Comparison of ENCODE assay signal across 20 cellular contexts in the genomic region with DNA sequence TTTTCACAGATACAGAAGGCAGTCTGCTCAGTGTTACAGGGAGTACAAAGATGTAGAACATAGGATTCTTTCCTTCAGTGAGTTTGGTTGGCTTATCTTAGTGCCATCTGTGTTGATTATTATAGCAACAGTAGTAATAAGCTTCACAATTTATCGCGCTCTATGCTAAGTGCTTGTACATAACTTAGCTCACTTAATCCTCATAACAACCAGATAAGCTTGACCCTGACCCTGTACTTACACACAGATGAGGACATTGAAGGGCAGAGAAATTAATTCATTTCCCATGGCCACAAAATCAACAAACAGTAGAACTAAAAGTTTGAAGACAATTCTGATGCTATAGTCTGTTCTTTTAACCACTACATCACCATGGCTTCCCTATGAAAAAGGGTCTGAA.
"Had no signal": no experiment of that assay in that cellular context is flagged by ENCODE, and none has a peak within 500 bp of the region (broad histone marks: within the 10 kb centered on the region; RNA-seq: fewer than 3 reads in every experiment).

No MANE protein-coding gene starts in this region.

- ATAC-seq: activated CD4-positive, CD25-positive, alpha-beta regulatory T cell treated with anti-CD3 and anti-CD28 coated beads, Interleukin-2, amount 50 U/mL, for 24 hours; activated CD8-positive, alpha-beta T cell treated with anti-CD3 and anti-CD28 coated beads for 36 hours; activated T-cell treated with anti-CD3 and anti-CD28 coated beads, Interleukin-2, amount 50 U/mL, for 72 hours had no signal

- DNase-seq: activated CD4-positive, alpha-beta T cell treated with anti-CD3 and anti-CD28 coated beads for 4 hours; activated CD8-positive, alpha-beta memory T cell treated with anti-CD3 and anti-CD28 coated beads, Interleukin-2, amount 50 U/mL, for 4 hours; activated CD8-positive, alpha-beta T cell treated with anti-CD3 and anti-CD28 coated beads for 36 hours; activated gamma-delta T cell treated with Interleukin-2 at 50 U/mL for 16 hours; activated naive CD4-positive, alpha-beta T cell treated with anti-CD3 and anti-CD28 coated beads, Interleukin-2, amount 10 ng/mL, durations not matched to agents 7 days and 5 days; activated naive CD8-positive, alpha-beta T cell treated with anti-CD3 and anti-CD28 coated beads for 36 hours; activated T-cell treated with anti-CD3 and anti-CD28 coated beads, Interleukin-2, amount 50 U/mL, for 72 hours; central memory CD4-positive, alpha-beta T cell; KG1; NCI-H1048; NCI-H1417; NCI-H1930; NCI-H2171; NCI-H2227 treated with DMSO at 0.1 percent for 48 hours; NCI-H446 treated with DMSO at 0.1 percent for 48 hours; NCI-H526; NCI-H774; Peyer's patch; SHP77 treated with DMSO at 0.1 percent for 48 hours had no signal
